Comparison of ENCODE assay signal across 13 cellular contexts in the genomic region with DNA sequence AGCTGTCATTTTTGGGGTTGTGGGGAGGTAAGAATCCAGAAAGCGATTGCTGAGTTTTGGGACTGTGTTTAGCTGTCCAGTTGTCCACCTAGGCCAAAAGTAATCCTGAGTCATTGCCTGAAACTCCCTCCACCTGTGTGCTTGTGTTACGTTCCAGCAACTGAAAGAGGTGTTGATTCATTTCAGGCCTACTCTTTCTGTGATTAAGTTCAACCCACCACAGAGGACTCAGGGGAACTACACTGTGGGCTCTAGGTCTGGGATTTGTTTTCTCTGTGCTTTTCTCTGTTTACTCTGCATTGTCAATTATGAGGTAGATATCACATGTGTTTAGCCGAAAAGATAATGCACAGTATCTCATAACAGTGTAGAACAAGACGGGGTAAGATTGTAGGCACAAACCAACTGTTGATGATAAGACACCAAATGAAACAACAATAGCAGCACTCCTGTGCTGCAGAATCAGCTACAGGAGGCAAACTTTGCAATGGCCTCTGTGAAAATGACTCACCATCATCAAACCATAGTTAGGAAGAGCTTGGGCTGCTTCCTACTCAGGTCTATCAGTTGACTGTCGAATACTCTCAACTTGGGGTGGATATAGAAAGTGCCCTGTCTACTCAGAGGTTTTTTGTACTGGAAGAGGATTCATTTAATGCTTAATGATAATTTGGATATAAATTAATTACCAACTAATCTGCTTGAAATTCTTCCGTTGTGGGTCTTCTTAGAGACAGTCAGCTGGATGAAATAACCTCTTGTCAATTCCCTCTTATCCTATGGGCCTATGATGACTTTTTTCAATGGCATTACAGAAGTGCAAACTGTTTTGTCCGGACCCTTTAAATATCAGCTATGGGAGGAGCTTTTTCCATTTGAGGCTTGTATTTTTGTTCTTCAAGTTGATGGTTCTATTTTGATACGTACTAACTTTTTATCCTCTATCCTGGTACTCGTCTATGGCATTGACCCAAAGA.
DNase-seq lines count a peak whose midpoint lies in the region; ATAC-seq, FAIRE-seq and TF ChIP-seq lines count a peak whose summit lies in the region.
"Had no signal": no experiment of that assay in that cellular context is flagged by ENCODE, and none has a peak within 500 bp of the region (broad histone marks: within the 10 kb centered on the region; RNA-seq: fewer than 3 reads in every experiment).

No MANE protein-coding gene starts in this region.

- H3K4me3 Mint-ChIP-seq in progenitor cell of endocrine pancreas (ENCODE audit: low read depth) = no peak overlapping the region

- no peak for FAIRE-seq in HTR-8/SVneo (lab: Jason Lieb, UNC)

- no peak overlapping the region for H3K27ac ChIP-seq in osteoblast (ENCODE audit: low read depth, low read length)
- H3K27ac ChIP-seq: ascending aorta, psoas muscle had no signal

- peaks cover 16% of the 10 kb centered on the region for H3K27me3 ChIP-seq in osteoblast (ENCODE audit: insufficient read depth, low read length)
- H3K27me3 ChIP-seq: ascending aorta, esophagus squamous epithelium had no signal

- H4K20me1 ChIP-seq in osteoblast (ENCODE audit: insufficient read depth, low read length) = no peaks in the 10 kb centered on the region

- peaks cover 17% of the 10 kb centered on the region for H3K4me1 Mint-ChIP-seq in progenitor cell of endocrine pancreas (ENCODE audit: low read depth)

- H3K27ac Mint-ChIP-seq in progenitor cell of endocrine pancreas = peak overlapping the region; percentile 49

- H3K36me3 Mint-ChIP-seq in progenitor cell of endocrine pancreas (ENCODE audit: insufficient read depth) = no peaks in the 10 kb centered on the region

- no peak overlapping the region for H3K4me2 ChIP-seq in osteoblast (ENCODE audit: insufficient read depth, low read length)

- H3K27me3 Mint-ChIP-seq in progenitor cell of endocrine pancreas = no peaks in the 10 kb centered on the region

- TF ChIP-seq CTCF in progenitor cell of endocrine pancreas (IDR thresholded peaks at IDR 0.05; ENCODE audit: unreplicated experiment) (no peak), osteoblast (IDR thresholded peaks at IDR 0.05; ENCODE audit: extremely low read depth, low read depth, low read length) (no peak)

- no peak for DNase-seq in progenitor cell of endocrine pancreas (ENCODE audit: low spot score, unreplicated experiment)
- DNase-seq in HTR-8/SVneo (ENCODE audit: insufficient read length, low spot score) = no peak
- DNase-seq in NCI-H1694 (lab: John Stamatoyannopoulos, UW) = no peak
- no peak for DNase-seq in osteoblast (ENCODE audit: insufficient read length, low spot score, missing footprints)
- DNase-seq: DMS153, esophagus squamous epithelium, NCI-H187, psoas muscle had no signal

- H3K9me3 Mint-ChIP-seq in progenitor cell of endocrine pancreas (ENCODE audit: low read depth) = peaks cover 8% of the 10 kb centered on the region

- H3K4me1 ChIP-seq in osteoblast (ENCODE audit: insufficient read depth, low read length) = no peaks in the 10 kb centered on the region
- H3K4me1 ChIP-seq: ascending aorta, psoas muscle had no signal

- H3K79me2 ChIP-seq in osteoblast (ENCODE audit: insufficient read depth, low read length) = no peaks in the 10 kb centered on the region

- no peaks in the 10 kb centered on the region for H3K9me3 ChIP-seq in osteoblast (ENCODE audit: low read depth, low read length)
- H3K9me3 ChIP-seq: ascending aorta, esophagus squamous epithelium, psoas muscle had no signal

- H2AFZ ChIP-seq in osteoblast (ENCODE audit: low read length) = no peak overlapping the region

- H3K4me3 ChIP-seq in osteoblast (ENCODE audit: insufficient read depth, low read length) = no peak overlapping the region
- H3K4me3 ChIP-seq: ascending aorta, esophagus squamous epithelium, psoas muscle had no signal

- H3K36me3 ChIP-seq in osteoblast (ENCODE audit: insufficient read depth, low read length) = no peaks in the 10 kb centered on the region
- H3K36me3 ChIP-seq: ascending aorta, esophagus squamous epithelium had no signal

- ATAC-seq in GM18909 (IDR thresholded peaks at IDR 0.05; ENCODE audit: poor library complexity, unreplicated experiment) (peak; percentile 98), GM21619 (IDR thresholded peaks at IDR 0.05; ENCODE audit: unreplicated experiment) (peak; percentile 91), HG03159 (IDR thresholded peaks at IDR 0.05; ENCODE audit: unreplicated experiment) (peak; percentile 96)
- ATAC-seq: psoas muscle, Right ventricle myocardium inferior had no signal
